Comparison of ENCODE assay signal across 25 cellular contexts in genomic region chr20:52684911-52685310, GRCh38.
DNase-seq lines count a peak whose midpoint lies in the region; ATAC-seq and TF ChIP-seq lines count a peak whose summit lies in the region.
"Had no signal": no experiment of that assay in that cellular context is flagged by ENCODE, and none has a peak within 500 bp of the region (broad histone marks: within the 10 kb centered on the region; RNA-seq: fewer than 3 reads in every experiment).

No MANE protein-coding gene starts in this region.

- no peak overlapping the region for H3K4me3 ChIP-seq in AG10803 (ENCODE audit: low read length)
- no peak overlapping the region for H3K4me3 ChIP-seq in BLaER1
- H3K4me3 ChIP-seq in WERI-Rb-1 (ENCODE audit: low read depth, low read length), result no peak overlapping the region
- H3K4me3 ChIP-seq: Peyer's patch, SK-N-MC had no signal

- peak; percentile 2 for DNase-seq in AG10803 (ENCODE audit: low read depth)
- DNase-seq in NCI-H1694 (lab: John Stamatoyannopoulos, UW), result peak; percentile 10
- peak; percentile 2 for DNase-seq in left kidney (ENCODE audit: low read depth, low spot score)
- DNase-seq in NCI-H748 (lab: John Stamatoyannopoulos, UW; ENCODE audit: unreplicated experiment), result no peak
- no peak for DNase-seq in WERI-Rb-1
- DNase-seq in Calu3, result no peak
- DNase-seq: CD4-positive, alpha-beta memory T cell; COR-L47; DMS79; EL; GDM1; NCI-H1092; NCI-H1417 treated with DMSO at 0.1 percent for 48 hours; NCI-H187 treated with DMSO at 0.1 percent for 48 hours; NCI-H2107; NCI-H510A; NCI-H748 treated with DMSO at 0.1 percent for 48 hours; Peyer's patch; SIG-M5 had no signal

- no peak for ATAC-seq in HG02970 (IDR thresholded peaks at IDR 0.05; ENCODE audit: low FRiP score, unreplicated experiment)

- CTCF ChIA-PET in Calu3 (lab: Charles Lee), result no interaction called here

- H4K20me1 ChIP-seq in BLaER1, result no peaks in the 10 kb centered on the region

- no peak overlapping the region for H3K9ac ChIP-seq in BLaER1
- H3K9ac ChIP-seq: KMS-11 had no signal

- H3K27ac ChIP-seq in BLaER1, result peak overlapping the region; percentile 6; the same call in 1 of the 2 replicates
- H3K27ac ChIP-seq in WERI-Rb-1, result no peak overlapping the region
- H3K27ac ChIP-seq: HL-60, KMS-11, Peyer's patch, SK-N-MC had no signal

- BruUV-seq in Calu3 (replicated peaks; lab: Mats Ljungman, UMichigan), result no TSS peak

- no peaks in the 10 kb centered on the region for H3K4me1 Mint-ChIP-seq in Calu3 (ENCODE audit: low read depth, unreplicated experiment)
- H3K4me1 Mint-ChIP-seq: CD4-positive, alpha-beta memory T cell; IgD-negative memory B cell had no signal

- intact Hi-C loops in Calu3 (cut with micrococcal nuclease; ENCODE audit: unreplicated experiment), result no loop called here

- peaks cover 16% of the 10 kb centered on the region for H3K9me3 ChIP-seq in BLaER1
- no peaks in the 10 kb centered on the region for H3K9me3 ChIP-seq in WERI-Rb-1 (ENCODE audit: severe bottlenecking)

- no peaks in the 10 kb centered on the region for H3K36me3 ChIP-seq in BLaER1
- H3K36me3 ChIP-seq in WERI-Rb-1, result no peaks in the 10 kb centered on the region
- H3K36me3 ChIP-seq: Peyer's patch had no signal

- H3K4me3 Mint-ChIP-seq in Calu3 (ENCODE audit: low read depth, unreplicated experiment), result no peak overlapping the region
- H3K4me3 Mint-ChIP-seq: CD4-positive, alpha-beta memory T cell; IgD-negative memory B cell had no signal

- H3K4me2 ChIP-seq in BLaER1, result peak overlapping the region; percentile 87
- H3K4me2 ChIP-seq: KMS-11 had no signal

- no peak overlapping the region for H3K27ac Mint-ChIP-seq in Calu3 (ENCODE audit: unreplicated experiment)
- H3K27ac Mint-ChIP-seq: CD4-positive, alpha-beta memory T cell; IgD-negative memory B cell had no signal

- H3K4me1 ChIP-seq in BLaER1, result peaks cover 26% of the 10 kb centered on the region
- H3K4me1 ChIP-seq: Peyer's patch had no signal

- no peak for TF ChIP-seq CTCF in AG10803 (conservative IDR thresholded peaks at IDR 0.05; ENCODE audit: low read length)
- no peak for TF ChIP-seq CTCF in WERI-Rb-1 (IDR thresholded peaks at IDR 0.05; ENCODE audit: low read depth, low read length)
- no peak for TF ChIP-seq CTCF in Calu3 (IDR thresholded peaks at IDR 0.05; ENCODE audit: unreplicated experiment)

- no peaks in the 10 kb centered on the region for H3K36me3 Mint-ChIP-seq in Calu3 (ENCODE audit: insufficient read depth, unreplicated experiment)
- H3K36me3 Mint-ChIP-seq: CD4-positive, alpha-beta memory T cell; IgD-negative memory B cell had no signal

- no peaks in the 10 kb centered on the region for H3K27me3 Mint-ChIP-seq in Calu3 (ENCODE audit: unreplicated experiment)
- H3K27me3 Mint-ChIP-seq: IgD-negative memory B cell had no signal

- no peaks in the 10 kb centered on the region for H3K27me3 ChIP-seq in BLaER1
- peaks cover 77% of the 10 kb centered on the region for H3K27me3 ChIP-seq in WERI-Rb-1 (ENCODE audit: insufficient read depth, low read depth, severe bottlenecking)
- H3K27me3 ChIP-seq: Peyer's patch had no signal

- H3K9me3 Mint-ChIP-seq in Calu3 (ENCODE audit: low read depth, unreplicated experiment), result peaks cover 7% of the 10 kb centered on the region

Comparison
In these comparisons a context has a peak if more than half of its experiments do, and no peak if none do; other contexts are left out.
1. DNase-seq: peak in AG10803 (single experiment), NCI-H1694 (single experiment) and left kidney (single experiment); none in NCI-H748 (single experiment), WERI-Rb-1 (single experiment) and Calu3 (single experiment).